In the genomic region with DNA sequence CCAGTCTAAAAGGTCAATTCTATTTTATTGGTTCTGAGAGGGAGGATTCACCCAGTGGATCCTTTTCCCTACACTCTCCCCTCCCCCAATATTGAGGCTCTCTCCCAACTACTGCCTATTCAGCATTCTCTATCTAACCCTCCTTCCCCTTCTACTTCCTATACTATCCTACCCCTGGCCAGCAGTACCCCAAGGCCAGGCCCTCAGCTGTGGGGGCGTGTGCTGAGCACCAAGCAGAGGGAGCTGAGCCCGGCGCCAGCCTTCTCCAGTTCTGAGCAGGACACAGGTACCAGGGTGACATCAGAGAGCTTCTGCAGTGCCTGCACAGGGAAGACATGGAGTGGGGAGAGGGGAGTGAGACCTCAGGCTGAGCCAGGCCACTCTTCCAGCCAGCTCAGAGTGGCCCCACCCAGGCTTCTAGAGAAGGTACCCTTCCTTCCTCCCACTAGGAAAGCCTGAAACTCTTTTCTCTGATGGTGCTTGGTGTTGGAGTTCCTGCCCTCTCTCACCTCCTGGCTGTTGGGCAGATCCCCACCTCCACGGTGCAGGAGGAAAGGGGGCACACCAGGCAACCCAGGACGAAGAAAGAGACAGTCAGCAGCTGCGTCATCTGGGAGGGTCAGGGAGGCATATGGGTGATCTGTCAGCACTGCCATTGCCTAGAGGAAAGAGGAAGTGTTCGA, we compare ENCODE assay signal across 8 cellular contexts. TPM values are rescaled to one million over a fixed set of nuclear protein-coding genes. Genes with fewer than 3 reads are reported as not detected.
DNase-seq lines count a peak whose midpoint lies in the region; ATAC-seq and TF ChIP-seq lines count a peak whose summit lies in the region.

No MANE protein-coding gene starts in this region.

- DNase-seq in stimulated activated naive CD8-positive, alpha-beta T cell treated with anti-CD3 and anti-CD28 coated beads, Interleukin-15, Interleukin-2, amounts not matched to agents 100 U/mL and 50 U/mL, for 24 hours, result peak; percentile 45
- no peak for DNase-seq in stimulated activated naive CD8-positive, alpha-beta T cell treated with anti-CD3 and anti-CD28 coated beads, Interleukin-15, amount 100 ng/mL, for 72 hours
- DNase-seq in T-cell (peak in 3 of 34 experiments; percentile 5 to 52 (median 21)), left lung (peak; percentile 66 to 83), cerebellar nuclear complex (lab: John Stamatoyannopoulos, UW) (no peak), MV-4-11 (lab: John Stamatoyannopoulos, UW) (no peak)

- H3K9me3 ChIP-seq in left lung, result no peaks in the 10 kb centered on the region

- H3K27me3 Mint-ChIP-seq in stimulated activated naive CD8-positive, alpha-beta T cell treated with anti-CD3 and anti-CD28 coated beads, Interleukin-15, amount 100 ng/mL, for 72 hours, result no peaks in the 10 kb centered on the region
- H3K27me3 Mint-ChIP-seq in T-cell, result no peaks in the 10 kb centered on the region

- H3K4me3 ChIP-seq in left lung, result peak overlapping the region in 1 of 2 donors; percentile 79

- ATAC-seq in stimulated activated naive CD8-positive, alpha-beta T cell treated with anti-CD3 and anti-CD28 coated beads, Interleukin-15, Interleukin-2, amounts not matched to agents 100 U/mL and 50 U/mL, for 24 hours, result peak; percentile 51
- ATAC-seq in stimulated activated naive CD8-positive, alpha-beta T cell treated with anti-CD3 and anti-CD28 coated beads, Interleukin-15, amount 100 ng/mL, for 72 hours, result no peak
- ATAC-seq in T-cell (replicated peaks in 1 of 4) (peak in 2 of 4 experiments; percentile 14 to 20), left lung (peak; percentile 4), HG03571 (IDR thresholded peaks at IDR 0.05; ENCODE audit: unreplicated experiment) (no peak), GM19452 (IDR thresholded peaks at IDR 0.05; ENCODE audit: unreplicated experiment) (no peak)

- intact Hi-C loops in left lung (cut with DNase I), result no loop called here

- H3K4me1 ChIP-seq in left lung, result peaks cover 25 to 61% of the 10 kb centered on the region in 2 donors

- peaks cover 0 to 49% of the 10 kb centered on the region in 2 donors for H3K36me3 ChIP-seq in left lung

- no peaks in the 10 kb centered on the region for H3K27me3 ChIP-seq in left lung

- H3K27ac Mint-ChIP-seq in stimulated activated naive CD8-positive, alpha-beta T cell treated with anti-CD3 and anti-CD28 coated beads, Interleukin-15, amount 100 ng/mL, for 72 hours, result no peak overlapping the region
- peak overlapping the region; percentile 77 to 84 for H3K27ac Mint-ChIP-seq in T-cell

- CTCF ChIA-PET in T-cell (lab: Charles Lee), result interaction anchor here (0.6 to 1.5 kb wide), 6 partner anchors 9 to 132 kb away, joined by 3 to 9 read pairs (median 4); partner anchors contain the start of gene CLIC1 (in 1 of the 2)

- H3K9me3 Mint-ChIP-seq in stimulated activated naive CD8-positive, alpha-beta T cell treated with anti-CD3 and anti-CD28 coated beads, Interleukin-15, amount 100 ng/mL, for 72 hours, result no peaks in the 10 kb centered on the region
- no peaks in the 10 kb centered on the region for H3K9me3 Mint-ChIP-seq in T-cell

- H3K36me3 Mint-ChIP-seq in T-cell, result peaks cover 6% of the 10 kb centered on the region

- POLR2A ChIA-PET in T-cell (lab: Charles Lee), result interaction anchor here in 1 of 2 donors (0.6 kb wide), 1 partner anchor 490 kb away, joined by 4 read pairs; no protein-coding TSS in a partner anchor

- peak overlapping the region in 1 of 2 donors; percentile 15 for H3K4me3 Mint-ChIP-seq in stimulated activated naive CD8-positive, alpha-beta T cell treated with anti-CD3 and anti-CD28 coated beads, Interleukin-15, amount 100 ng/mL, for 72 hours
- H3K4me3 Mint-ChIP-seq in T-cell, result peak overlapping the region; percentile 45 to 67 (median 58)

- TF ChIP-seq CTCF in left lung (IDR thresholded peaks at IDR 0.05), result no peak

- peaks cover 74% of the 10 kb centered on the region for H3K4me1 Mint-ChIP-seq in stimulated activated naive CD8-positive, alpha-beta T cell treated with anti-CD3 and anti-CD28 coated beads, Interleukin-15, amount 100 ng/mL, for 72 hours
- peaks cover 42 to 60% (median 55%) of the 10 kb centered on the region in 3 donors for H3K4me1 Mint-ChIP-seq in T-cell

- H3K27ac ChIP-seq in left lung, result peak overlapping the region; percentile 77 to 97

RNA-seq across cellular contexts. Expression of gene DDAH2, which starts 1.9 kb away (rescaled TPM):
- total RNA-seq in T-cell (10 to 100 TPM in 4 of 5 donors, 1 to 10 TPM in 1; 9.0 to 13.2 (median 11.5) TPM), left lung (10 to 100 TPM; 70.2 to 77.3 TPM)

RNA-seq across cellular contexts. Expression of gene MPIG6B, which starts 4.0 kb away (rescaled TPM):
- total RNA-seq in T-cell (1 to 10 TPM in 1 of 5 donors, under 1 TPM in 4; 0.26 to 2.6 (median 0.30) TPM), left lung (1 to 10 TPM; 1.2 to 1.9 TPM)

RNA-seq across cellular contexts. Expression of gene LY6G6C, which starts 5.6 kb away (rescaled TPM):
- not detected for total RNA-seq in T-cell
- total RNA-seq in left lung, result not detected

RNA-seq across cellular contexts. Expression of gene CLIC1, which starts 9.2 kb away (rescaled TPM):
- total RNA-seq in T-cell (100 to 1,000 TPM in 4 of 5 donors, 10 to 100 TPM in 1; 89.5 to 146 (median 112) TPM), left lung (100 to 1,000 TPM; 283 to 465 TPM)

RNA-seq across cellular contexts. Expression of gene LY6G6D, which starts 12.0 kb away (rescaled TPM):
- total RNA-seq in T-cell, result not detected
- not detected for total RNA-seq in left lung

Comparison
In these comparisons a context has a peak if more than half of its experiments do, and no peak if none do; other contexts are left out.
1. ATAC-seq: peak in stimulated activated naive CD8-positive, alpha-beta T cell treated with anti-CD3 and anti-CD28 coated beads, Interleukin-15, Interleukin-2, amounts not matched to agents 100 U/mL and 50 U/mL, for 24 hours (single experiment) and left lung (single experiment); none in stimulated activated naive CD8-positive, alpha-beta T cell treated with anti-CD3 and anti-CD28 coated beads, Interleukin-15, amount 100 ng/mL, for 72 hours (single experiment), HG03571 (single experiment) and GM19452 (single experiment).
2. DNase-seq: peak in stimulated activated naive CD8-positive, alpha-beta T cell treated with anti-CD3 and anti-CD28 coated beads, Interleukin-15, Interleukin-2, amounts not matched to agents 100 U/mL and 50 U/mL, for 24 hours (single experiment) and left lung (2 of 2); none in stimulated activated naive CD8-positive, alpha-beta T cell treated with anti-CD3 and anti-CD28 coated beads, Interleukin-15, amount 100 ng/mL, for 72 hours (0 of 2), cerebellar nuclear complex (0 of 2) and MV-4-11 (single experiment).
3. H3K27ac Mint-ChIP-seq: peak in T-cell (2 of 2); none in stimulated activated naive CD8-positive, alpha-beta T cell treated with anti-CD3 and anti-CD28 coated beads, Interleukin-15, amount 100 ng/mL, for 72 hours (0 of 2).
4. RNA of gene DDAH2, which starts 1.9 kb away (total RNA-seq): 70.2 to 77.3 TPM in left lung; 9.0 to 13.2 TPM in T-cell; every median in the first group is over 4 times any median in the second.